In genomic region chr1:108843390-108844188, GRCh38 we compare ENCODE assay signal across 18 cellular contexts. TPM values are rescaled to one million over a fixed set of nuclear protein-coding genes. Genes with fewer than 3 reads are reported as not detected.
"Had no signal": no experiment of that assay in that cellular context is flagged by ENCODE, and none has a peak within 500 bp of the region (broad histone marks: within the 10 kb centered on the region; RNA-seq: fewer than 3 reads in every experiment).

No MANE protein-coding gene starts in this region.

- H3K27ac ChIP-seq: ascending aorta, hepatocyte, spleen had no signal

- H3K27me3 ChIP-seq: ascending aorta, hepatocyte, spleen had no signal

- H3K4me3 ChIP-seq: ascending aorta, hepatocyte, spleen had no signal

- H3K36me3 ChIP-seq: ascending aorta, spleen had no signal

- H3K4me1 ChIP-seq: spleen had no signal

- ATAC-seq: effector memory CD8-positive, alpha-beta T cell; sciatic nerve; T-cell had no signal

- DNase-seq: activated CD4-positive, CD25-positive, alpha-beta regulatory T cell treated with anti-CD3 and anti-CD28 coated beads, Interleukin-2, amount 50 U/mL, for 72 hours; activated naive CD4-positive, alpha-beta T cell; activated T-cell treated with anti-CD3 and anti-CD28 coated beads for 4 hours; dermis blood vessel endothelial cell; effector memory CD8-positive, alpha-beta T cell; mesendoderm; nephron progenitor cell; occipital lobe; spleen; T-cell; T-helper 9 cell had no signal

- H3K9me3 ChIP-seq: ascending aorta, spleen had no signal

RNA-seq across cellular contexts. Expression of gene AKNAD1, which starts 13.3 kb away (rescaled TPM):
- total RNA-seq: activated CD8-positive, alpha-beta memory T cell treated with anti-CD3 and anti-CD28 coated beads for 36 hours; ascending aorta; bronchial epithelial cell; liver; progenitor cell of endocrine pancreas; spleen; T-cell had no signal
- polyA plus RNA-seq: hepatocyte, liver had no signal
